Comparison of ENCODE assay signal across 8 cellular contexts in the genomic region with DNA sequence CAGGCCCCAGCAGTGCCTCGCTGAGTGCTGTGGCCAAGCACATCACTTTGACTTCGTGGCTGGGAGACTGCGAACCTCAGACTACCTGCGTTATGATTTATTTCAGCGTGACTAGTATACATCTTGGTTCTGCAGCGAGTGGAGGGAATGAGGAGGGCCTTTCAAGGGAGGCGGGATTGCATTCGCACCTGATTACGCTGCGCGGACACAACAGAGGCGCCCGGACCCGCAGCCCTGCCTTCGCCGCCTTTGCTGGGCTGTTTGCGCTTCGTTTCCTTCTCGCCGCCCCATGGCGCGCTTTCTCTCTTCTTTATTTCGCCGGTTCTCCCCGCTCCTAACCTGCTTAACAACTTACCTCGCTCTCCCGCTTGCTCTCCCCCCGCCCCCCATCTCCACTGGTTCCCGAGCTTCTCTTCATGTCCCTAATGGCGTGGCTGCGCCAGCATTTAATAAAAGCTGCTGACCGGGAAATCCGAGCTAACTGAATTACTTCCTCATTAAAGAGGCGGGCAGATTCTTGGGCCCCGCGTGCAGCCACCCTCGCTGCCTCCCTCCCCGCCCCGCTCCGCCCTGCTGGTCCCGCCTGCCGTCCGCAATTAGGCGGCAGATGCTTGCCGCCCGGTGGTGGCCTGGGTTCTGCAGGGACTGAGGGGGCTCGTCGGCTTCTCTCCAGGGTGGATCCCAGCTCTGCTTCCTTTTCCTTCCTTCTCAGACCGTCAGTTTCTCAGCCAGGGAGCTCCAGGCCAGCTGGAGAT.
DNase-seq lines count a peak whose midpoint lies in the region; ATAC-seq and TF ChIP-seq lines count a peak whose summit lies in the region.

No MANE protein-coding gene starts in this region.

- peaks cover 7% of the 10 kb centered on the region for H3K4me1 Mint-ChIP-seq in Caco-2 (ENCODE audit: low read depth, unreplicated experiment)

- H2BK5ac ChIP-seq in mesenchymal stem cell (ENCODE audit: low read depth, low read length, poor library complexity, severe bottlenecking): no peak overlapping the region

- intact Hi-C loops in Caco-2 (cut with micrococcal nuclease; ENCODE audit: unreplicated experiment) (no loop called here), ascending aorta (cut with DNase I) (no loop called here), lower lobe of right lung (cut with DNase I) (no loop called here), stomach (cut with DNase I; ENCODE audit: low total_unique reads) (no loop called here)

- H3K9me3 ChIP-seq in Caco-2 (no peaks in the 10 kb centered on the region), ascending aorta (no peaks in the 10 kb centered on the region), lower lobe of right lung (no peaks in the 10 kb centered on the region), stomach (peaks cover 0 to 2% (median 0%) of the 10 kb centered on the region in 4 donors), mesenchymal stem cell (ENCODE audit: control insufficient read depth, low read length) (no peaks in the 10 kb centered on the region)

- H3K14ac ChIP-seq in mesenchymal stem cell (ENCODE audit: low read length in 2 of 2): no peak overlapping the region

- H2BK12ac ChIP-seq in mesenchymal stem cell (ENCODE audit: low read length in 2 of 2): no peak overlapping the region

- H4K91ac ChIP-seq in mesenchymal stem cell (ENCODE audit: low read length): no peak overlapping the region

- no TSS peak for BruUV-seq in Caco-2 (replicated peaks; lab: Mats Ljungman, UMichigan)

- peak; percentile 80 to 85 for ATAC-seq in lower lobe of right lung
- no peak for ATAC-seq in HG03520 (IDR thresholded peaks at IDR 0.05; ENCODE audit: unreplicated experiment)
- no peak for ATAC-seq in GM19455 (IDR thresholded peaks at IDR 0.05; ENCODE audit: unreplicated experiment)

- no peak overlapping the region for H2BK120ac ChIP-seq in mesenchymal stem cell (ENCODE audit: low read depth, low read length)

- no peak overlapping the region for H2AK5ac ChIP-seq in mesenchymal stem cell (ENCODE audit: low read length, severe bottlenecking)

- no peak overlapping the region for H3K27ac Mint-ChIP-seq in Caco-2 (ENCODE audit: unreplicated experiment)

- no peak overlapping the region for H3K18ac ChIP-seq in mesenchymal stem cell (ENCODE audit: low read depth in 1 of 2, low read length in 2 of 2)

- no peaks in the 10 kb centered on the region for H3K79me1 ChIP-seq in mesenchymal stem cell (replicated peaks; ENCODE audit: low read length, poor library complexity, severe bottlenecking)

- POLR2A ChIA-PET in Caco-2 (lab: Charles Lee): no interaction called here

- H2BK15ac ChIP-seq in mesenchymal stem cell (ENCODE audit: low read depth, poor library complexity, severe bottlenecking): no peak overlapping the region

- H3K9ac ChIP-seq in mesenchymal stem cell (ENCODE audit: low read length): no peak overlapping the region

- WGBS in stomach, 5 donors: 3 to 7% (median 4%) methylated on average over 48 to 49 of the region's 49 CpGs
- 5% methylated on average over 49 of the region's 49 CpGs for WGBS in mesenchymal stem cell

- H3K4me1 ChIP-seq in Caco-2: peaks cover 4% of the 10 kb centered on the region; the same call in 1 of the 2 replicates
- no peaks in the 10 kb centered on the region for H3K4me1 ChIP-seq in ascending aorta
- H3K4me1 ChIP-seq in lower lobe of right lung: peaks cover 12% of the 10 kb centered on the region
- H3K4me1 ChIP-seq in stomach: peaks cover 0 to 16% (median 11%) of the 10 kb centered on the region in 4 donors
- peaks cover 2% of the 10 kb centered on the region for H3K4me1 ChIP-seq in mesenchymal stem cell (ENCODE audit: control insufficient read depth, insufficient read depth, low read depth, low read length)

- no peak overlapping the region for H3K4ac ChIP-seq in mesenchymal stem cell (ENCODE audit: low read depth in 1 of 2, low read length in 2 of 2)

- H3K4me3 ChIP-seq in Caco-2 (ENCODE audit: low read depth, low read length) (peak overlapping the region; percentile 30), ascending aorta (peak overlapping the region; percentile 25 to 43), lower lobe of right lung (peak overlapping the region; percentile 50), stomach (peak overlapping the region; percentile 33 to 44 (median 39)), mesenchymal stem cell (ENCODE audit: insufficient read depth in 1 of 2, low read depth in 1 of 2, low read length in 2 of 2) (peak overlapping the region in 1 of 2 experiments; percentile 52)

- H3K36me3 Mint-ChIP-seq in Caco-2 (ENCODE audit: insufficient read depth, unreplicated experiment): no peaks in the 10 kb centered on the region

- H3K36me3 ChIP-seq in Caco-2 (ENCODE audit: control insufficient read depth, insufficient read depth, low read length) (no peaks in the 10 kb centered on the region), ascending aorta (no peaks in the 10 kb centered on the region), lower lobe of right lung (no peaks in the 10 kb centered on the region), stomach (no peaks in the 10 kb centered on the region), mesenchymal stem cell (ENCODE audit: control insufficient read depth in 1 of 2, insufficient read depth in 2 of 2, low read depth in 1 of 2, low read length in 2 of 2) (no peaks in the 10 kb centered on the region)

- no peak for TF ChIP-seq POLR2A in stomach (IDR thresholded peaks at IDR 0.05)

- H3K4me2 ChIP-seq in mesenchymal stem cell (ENCODE audit: low read length, poor library complexity, severe bottlenecking): no peak overlapping the region

- H3K23ac ChIP-seq in mesenchymal stem cell (ENCODE audit: low read length in 2 of 2): no peak overlapping the region

- TF ChIP-seq CTCF in Caco-2 (IDR thresholded peaks at IDR 0.05; ENCODE audit: insufficient read depth in 1 of 2, low read depth in 1 of 2, low read length in 1 of 2, severe bottlenecking in 1 of 2, unreplicated experiment in 1 of 2): peak in 1 of 2 experiments; percentile 31
- TF ChIP-seq CTCF in ascending aorta (IDR thresholded peaks at IDR 0.05): no peak
- TF ChIP-seq CTCF in lower lobe of right lung (IDR thresholded peaks at IDR 0.05): no peak
- no peak for TF ChIP-seq CTCF in stomach (IDR thresholded peaks at IDR 0.05)

- H3K27ac ChIP-seq in ascending aorta (no peak overlapping the region), lower lobe of right lung (no peak overlapping the region), stomach (no peak overlapping the region), mesenchymal stem cell (ENCODE audit: low read length, poor library complexity, severe bottlenecking) (no peak overlapping the region)

- no peak for TF ChIP-seq EP300 in stomach (IDR thresholded peaks at IDR 0.05)

- H3K9me3 Mint-ChIP-seq in Caco-2 (ENCODE audit: unreplicated experiment): no peaks in the 10 kb centered on the region

- H4K8ac ChIP-seq in mesenchymal stem cell (ENCODE audit: low read length): no peak overlapping the region

- H3K4me3 Mint-ChIP-seq in Caco-2 (ENCODE audit: unreplicated experiment): peak overlapping the region; percentile 70

- DNase-seq in Caco-2 (peak in 1 of 2 experiments; percentile 40), NCI-H526 (lab: John Stamatoyannopoulos, UW) (peak; percentile 49 to 73), ascending aorta (ENCODE audit: low spot score in 2 of 2) (no peak), lower lobe of right lung (peak; percentile 76), stomach (peak; percentile 65), mesenchymal stem cell (no peak)

- CTCF ChIA-PET in Caco-2 (lab: Charles Lee): no interaction called here

- H3K27me3 ChIP-seq in Caco-2 (replicated peaks; ENCODE audit: control insufficient read depth, insufficient read depth, low read length) (no peaks in the 10 kb centered on the region), ascending aorta (no peaks in the 10 kb centered on the region), lower lobe of right lung (ENCODE audit: low read depth) (peaks cover 57% of the 10 kb centered on the region), stomach (peaks cover 0 to 99% (median 16%) of the 10 kb centered on the region in 3 donors), mesenchymal stem cell (ENCODE audit: control insufficient read depth in 1 of 2, insufficient read depth in 1 of 2, low read length in 2 of 2) (peaks cover 28 to 82% of the 10 kb centered on the region in 2 experiments)

- peaks cover 4% of the 10 kb centered on the region for H3K27me3 Mint-ChIP-seq in Caco-2 (ENCODE audit: insufficient read depth, unreplicated experiment)

- H2AFZ ChIP-seq in mesenchymal stem cell (ENCODE audit: low read depth, low read length): no peak overlapping the region

Comparison
In these comparisons a context has a peak if more than half of its experiments do, and no peak if none do; other contexts are left out.
1. DNase-seq: peak in NCI-H526 (2 of 2), lower lobe of right lung (single experiment) and stomach (single experiment); none in ascending aorta (0 of 2) and mesenchymal stem cell (single experiment).
2. ATAC-seq: peak in lower lobe of right lung (2 of 2); none in HG03520 (single experiment) and GM19455 (single experiment).